1 cellular context compared by ENCODE assay signal in genomic region chr18:3250237-3251107, GRCh38.
A peak's percentile ranks its signal among the peaks of the same experiment; 100 is the strongest.
TF ChIP-seq lines count a peak whose summit lies in the region.

No MANE protein-coding gene starts in this region.

TF ChIP-seq in K562, 482 proteins besides CTCF, POLR2A, EP300 and RAD21 (continued from another document and continues in another):
- TF ChIP-seq, protein P1, sequence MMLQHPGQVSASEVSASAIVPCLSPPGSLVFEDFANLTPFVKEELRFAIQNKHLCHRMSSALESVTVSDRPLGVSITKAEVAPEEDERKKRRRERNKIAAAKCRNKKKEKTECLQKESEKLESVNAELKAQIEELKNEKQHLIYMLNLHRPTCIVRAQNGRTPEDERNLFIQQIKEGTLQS (IDR thresholded peaks at IDR 0.05): no peak
- TF ChIP-seq, protein P1 (CRISPR knock-in tag; conservative IDR thresholded peaks at IDR 0.05): no peak
- TF ChIP-seq KLF6 (CRISPR knock-in tag; IDR thresholded peaks at IDR 0.05; ENCODE audit: borderline replicate concordance) (no peak), ZNF518B (CRISPR knock-in tag; IDR thresholded peaks at IDR 0.05) (no peak), NBN (IDR thresholded peaks at IDR 0.05; ENCODE audit: low read depth) (no peak), KLF10 (CRISPR knock-in tag; IDR thresholded peaks at IDR 0.05) (peak; percentile 26; the same call in 1 of the 2 replicates), JUN (IDR thresholded peaks at IDR 0.05; ENCODE audit: borderline replicate concordance, low read depth, low read length) (no peak), JUN (CRISPR knock-in tag; IDR thresholded peaks at IDR 0.05; ENCODE audit: borderline replicate concordance) (no peak), DNMT1 (IDR thresholded peaks at IDR 0.05) (no peak), HDGF (IDR thresholded peaks at IDR 0.05) (no peak), PTTG1 (tag; IDR thresholded peaks at IDR 0.05; ENCODE audit: low read depth) (no peak), ELF2 (CRISPR knock-in tag; IDR thresholded peaks at IDR 0.05) (no peak), KAT7 (CRISPR knock-in tag; IDR thresholded peaks at IDR 0.05; ENCODE audit: borderline replicate concordance) (no peak), LEF1 (IDR thresholded peaks at IDR 0.05) (no peak), SFPQ (IDR thresholded peaks at IDR 0.05; ENCODE audit: low read depth, low read length) (no peak), NFATC3 (IDR thresholded peaks at IDR 0.05) (no peak), EWSR1 (IDR thresholded peaks at IDR 0.05; ENCODE audit: borderline replicate concordance, low read depth, partially characterized antibody) (no peak), ZNF3 (CRISPR knock-in tag; IDR thresholded peaks at IDR 0.05) (no peak), DACH1 (IDR thresholded peaks at IDR 0.05; ENCODE audit: partially characterized antibody) (no peak), MTA1 (IDR thresholded peaks at IDR 0.05; ENCODE audit: borderline replicate concordance) (no peak), SLC30A9 (CRISPR knock-in tag; IDR thresholded peaks at IDR 0.05) (no peak), ZSCAN29 (IDR thresholded peaks at IDR 0.05) (no peak), ZKSCAN3 (CRISPR knock-in tag; IDR thresholded peaks at IDR 0.05) (no peak), ID3 (CRISPR knock-in tag; IDR thresholded peaks at IDR 0.05) (no peak), ID3 (tag; IDR thresholded peaks at IDR 0.05) (0 out of 2 replicates have a peak, but pooled peaks have one; percentile 15), EGR1 (conservative IDR thresholded peaks at IDR 0.05) (no peak), CREM (IDR thresholded peaks at IDR 0.05; ENCODE audit: low read depth) (no peak), TCF7 (IDR thresholded peaks at IDR 0.05; ENCODE audit: borderline replicate concordance) (no peak), MAFK (IDR thresholded peaks at IDR 0.05; ENCODE audit: low read length) (no peak), NR2C1 (IDR thresholded peaks at IDR 0.05) (no peak), NR2C1 (tag; IDR thresholded peaks at IDR 0.05) (no peak), NFIX (CRISPR knock-in tag; IDR thresholded peaks at IDR 0.05; ENCODE audit: low read depth) (no peak), NR2C2 (CRISPR knock-in tag; IDR thresholded peaks at IDR 0.05) (no peak), NR2C2 (tag; IDR thresholded peaks at IDR 0.05) (no peak)
- TF ChIP-seq, protein P2, sequence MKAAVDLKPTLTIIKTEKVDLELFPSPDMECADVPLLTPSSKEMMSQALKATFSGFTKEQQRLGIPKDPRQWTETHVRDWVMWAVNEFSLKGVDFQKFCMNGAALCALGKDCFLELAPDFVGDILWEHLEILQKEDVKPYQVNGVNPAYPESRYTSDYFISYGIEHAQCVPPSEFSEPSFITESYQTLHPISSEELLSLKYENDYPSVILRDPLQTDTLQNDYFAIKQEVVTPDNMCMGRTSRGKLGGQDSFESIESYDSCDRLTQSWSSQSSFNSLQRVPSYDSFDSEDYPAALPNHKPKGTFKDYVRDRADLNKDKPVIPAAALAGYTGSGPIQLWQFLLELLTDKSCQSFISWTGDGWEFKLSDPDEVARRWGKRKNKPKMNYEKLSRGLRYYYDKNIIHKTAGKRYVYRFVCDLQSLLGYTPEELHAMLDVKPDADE (conservative IDR thresholded peaks at IDR 0.05; ENCODE audit: control insufficient read depth, low read depth, low read length): no peak
- TF ChIP-seq, protein P3, sequence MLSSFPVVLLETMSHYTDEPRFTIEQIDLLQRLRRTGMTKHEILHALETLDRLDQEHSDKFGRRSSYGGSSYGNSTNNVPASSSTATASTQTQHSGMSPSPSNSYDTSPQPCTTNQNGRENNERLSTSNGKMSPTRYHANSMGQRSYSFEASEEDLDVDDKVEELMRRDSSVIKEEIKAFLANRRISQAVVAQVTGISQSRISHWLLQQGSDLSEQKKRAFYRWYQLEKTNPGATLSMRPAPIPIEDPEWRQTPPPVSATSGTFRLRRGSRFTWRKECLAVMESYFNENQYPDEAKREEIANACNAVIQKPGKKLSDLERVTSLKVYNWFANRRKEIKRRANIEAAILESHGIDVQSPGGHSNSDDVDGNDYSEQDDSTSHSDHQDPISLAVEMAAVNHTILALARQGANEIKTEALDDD (IDR thresholded peaks at IDR 0.05): no peak
- TF ChIP-seq, protein P4, sequence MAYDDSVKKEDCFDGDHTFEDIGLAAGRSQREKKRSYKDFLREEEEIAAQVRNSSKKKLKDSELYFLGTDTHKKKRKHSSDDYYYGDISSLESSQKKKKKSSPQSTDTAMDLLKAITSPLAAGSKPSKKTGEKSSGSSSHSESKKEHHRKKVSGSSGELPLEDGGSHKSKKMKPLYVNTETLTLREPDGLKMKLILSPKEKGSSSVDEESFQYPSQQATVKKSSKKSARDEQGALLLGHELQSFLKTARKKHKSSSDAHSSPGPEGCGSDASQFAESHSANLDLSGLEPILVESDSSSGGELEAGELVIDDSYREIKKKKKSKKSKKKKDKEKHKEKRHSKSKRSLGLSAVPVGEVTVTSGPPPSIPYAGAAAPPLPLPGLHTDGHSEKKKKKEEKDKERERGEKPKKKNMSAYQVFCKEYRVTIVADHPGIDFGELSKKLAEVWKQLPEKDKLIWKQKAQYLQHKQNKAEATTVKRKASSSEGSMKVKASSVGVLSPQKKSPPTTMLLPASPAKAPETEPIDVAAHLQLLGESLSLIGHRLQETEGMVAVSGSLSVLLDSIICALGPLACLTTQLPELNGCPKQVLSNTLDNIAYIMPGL (CRISPR knock-in tag; IDR thresholded peaks at IDR 0.05): no peak
- TF ChIP-seq, protein P5, sequence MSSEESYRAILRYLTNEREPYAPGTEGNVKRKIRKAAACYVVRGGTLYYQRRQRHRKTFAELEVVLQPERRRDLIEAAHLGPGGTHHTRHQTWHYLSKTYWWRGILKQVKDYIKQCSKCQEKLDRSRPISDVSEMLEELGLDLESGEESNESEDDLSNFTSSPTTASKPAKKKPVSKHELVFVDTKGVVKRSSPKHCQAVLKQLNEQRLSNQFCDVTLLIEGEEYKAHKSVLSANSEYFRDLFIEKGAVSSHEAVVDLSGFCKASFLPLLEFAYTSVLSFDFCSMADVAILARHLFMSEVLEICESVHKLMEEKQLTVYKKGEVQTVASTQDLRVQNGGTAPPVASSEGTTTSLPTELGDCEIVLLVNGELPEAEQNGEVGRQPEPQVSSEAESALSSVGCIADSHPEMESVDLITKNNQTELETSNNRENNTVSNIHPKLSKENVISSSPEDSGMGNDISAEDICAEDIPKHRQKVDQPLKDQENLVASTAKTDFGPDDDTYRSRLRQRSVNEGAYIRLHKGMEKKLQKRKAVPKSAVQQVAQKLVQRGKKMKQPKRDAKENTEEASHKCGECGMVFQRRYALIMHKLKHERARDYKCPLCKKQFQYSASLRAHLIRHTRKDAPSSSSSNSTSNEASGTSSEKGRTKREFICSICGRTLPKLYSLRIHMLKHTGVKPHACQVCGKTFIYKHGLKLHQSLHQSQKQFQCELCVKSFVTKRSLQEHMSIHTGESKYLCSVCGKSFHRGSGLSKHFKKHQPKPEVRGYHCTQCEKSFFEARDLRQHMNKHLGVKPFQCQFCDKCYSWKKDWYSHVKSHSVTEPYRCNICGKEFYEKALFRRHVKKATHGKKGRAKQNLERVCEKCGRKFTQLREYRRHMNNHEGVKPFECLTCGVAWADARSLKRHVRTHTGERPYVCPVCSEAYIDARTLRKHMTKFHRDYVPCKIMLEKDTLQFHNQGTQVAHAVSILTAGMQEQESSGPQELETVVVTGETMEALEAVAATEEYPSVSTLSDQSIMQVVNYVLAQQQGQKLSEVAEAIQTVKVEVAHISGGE (CRISPR knock-in tag; IDR thresholded peaks at IDR 0.05): no peak
- TF ChIP-seq, protein P6, sequence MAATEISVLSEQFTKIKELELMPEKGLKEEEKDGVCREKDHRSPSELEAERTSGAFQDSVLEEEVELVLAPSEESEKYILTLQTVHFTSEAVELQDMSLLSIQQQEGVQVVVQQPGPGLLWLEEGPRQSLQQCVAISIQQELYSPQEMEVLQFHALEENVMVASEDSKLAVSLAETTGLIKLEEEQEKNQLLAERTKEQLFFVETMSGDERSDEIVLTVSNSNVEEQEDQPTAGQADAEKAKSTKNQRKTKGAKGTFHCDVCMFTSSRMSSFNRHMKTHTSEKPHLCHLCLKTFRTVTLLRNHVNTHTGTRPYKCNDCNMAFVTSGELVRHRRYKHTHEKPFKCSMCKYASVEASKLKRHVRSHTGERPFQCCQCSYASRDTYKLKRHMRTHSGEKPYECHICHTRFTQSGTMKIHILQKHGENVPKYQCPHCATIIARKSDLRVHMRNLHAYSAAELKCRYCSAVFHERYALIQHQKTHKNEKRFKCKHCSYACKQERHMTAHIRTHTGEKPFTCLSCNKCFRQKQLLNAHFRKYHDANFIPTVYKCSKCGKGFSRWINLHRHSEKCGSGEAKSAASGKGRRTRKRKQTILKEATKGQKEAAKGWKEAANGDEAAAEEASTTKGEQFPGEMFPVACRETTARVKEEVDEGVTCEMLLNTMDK (IDR thresholded peaks at IDR 0.05; ENCODE audit: borderline replicate concordance, insufficient read depth, low read depth, low read length, poor library complexity, severe bottlenecking): no peak
- TF ChIP-seq, protein P7, sequence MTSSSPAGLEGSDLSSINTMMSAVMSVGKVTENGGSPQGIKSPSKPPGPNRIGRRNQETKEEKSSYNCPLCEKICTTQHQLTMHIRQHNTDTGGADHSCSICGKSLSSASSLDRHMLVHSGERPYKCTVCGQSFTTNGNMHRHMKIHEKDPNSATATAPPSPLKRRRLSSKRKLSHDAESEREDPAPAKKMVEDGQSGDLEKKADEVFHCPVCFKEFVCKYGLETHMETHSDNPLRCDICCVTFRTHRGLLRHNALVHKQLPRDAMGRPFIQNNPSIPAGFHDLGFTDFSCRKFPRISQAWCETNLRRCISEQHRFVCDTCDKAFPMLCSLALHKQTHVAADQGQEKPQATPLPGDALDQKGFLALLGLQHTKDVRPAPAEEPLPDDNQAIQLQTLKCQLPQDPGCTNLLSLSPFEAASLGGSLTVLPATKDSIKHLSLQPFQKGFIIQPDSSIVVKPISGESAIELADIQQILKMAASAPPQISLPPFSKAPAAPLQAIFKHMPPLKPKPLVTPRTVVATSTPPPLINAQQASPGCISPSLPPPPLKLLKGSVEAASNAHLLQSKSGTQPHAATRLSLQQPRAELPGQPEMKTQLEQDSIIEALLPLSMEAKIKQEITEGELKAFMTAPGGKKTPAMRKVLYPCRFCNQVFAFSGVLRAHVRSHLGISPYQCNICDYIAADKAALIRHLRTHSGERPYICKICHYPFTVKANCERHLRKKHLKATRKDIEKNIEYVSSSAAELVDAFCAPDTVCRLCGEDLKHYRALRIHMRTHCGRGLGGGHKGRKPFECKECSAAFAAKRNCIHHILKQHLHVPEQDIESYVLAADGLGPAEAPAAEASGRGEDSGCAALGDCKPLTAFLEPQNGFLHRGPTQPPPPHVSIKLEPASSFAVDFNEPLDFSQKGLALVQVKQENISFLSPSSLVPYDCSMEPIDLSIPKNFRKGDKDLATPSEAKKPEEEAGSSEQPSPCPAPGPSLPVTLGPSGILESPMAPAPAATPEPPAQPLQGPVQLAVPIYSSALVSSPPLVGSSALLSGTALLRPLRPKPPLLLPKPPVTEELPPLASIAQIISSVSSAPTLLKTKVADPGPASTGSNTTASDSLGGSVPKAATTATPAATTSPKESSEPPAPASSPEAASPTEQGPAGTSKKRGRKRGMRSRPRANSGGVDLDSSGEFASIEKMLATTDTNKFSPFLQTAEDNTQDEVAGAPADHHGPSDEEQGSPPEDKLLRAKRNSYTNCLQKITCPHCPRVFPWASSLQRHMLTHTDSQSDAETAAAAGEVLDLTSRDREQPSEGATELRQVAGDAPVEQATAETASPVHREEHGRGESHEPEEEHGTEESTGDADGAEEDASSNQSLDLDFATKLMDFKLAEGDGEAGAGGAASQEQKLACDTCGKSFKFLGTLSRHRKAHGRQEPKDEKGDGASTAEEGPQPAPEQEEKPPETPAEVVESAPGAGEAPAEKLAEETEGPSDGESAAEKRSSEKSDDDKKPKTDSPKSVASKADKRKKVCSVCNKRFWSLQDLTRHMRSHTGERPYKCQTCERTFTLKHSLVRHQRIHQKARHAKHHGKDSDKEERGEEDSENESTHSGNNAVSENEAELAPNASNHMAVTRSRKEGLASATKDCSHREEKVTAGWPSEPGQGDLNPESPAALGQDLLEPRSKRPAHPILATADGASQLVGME (CRISPR knock-in tag; IDR thresholded peaks at IDR 0.05): no peak
